ENCODE assay signal across 9 cellular contexts in the genomic region with DNA sequence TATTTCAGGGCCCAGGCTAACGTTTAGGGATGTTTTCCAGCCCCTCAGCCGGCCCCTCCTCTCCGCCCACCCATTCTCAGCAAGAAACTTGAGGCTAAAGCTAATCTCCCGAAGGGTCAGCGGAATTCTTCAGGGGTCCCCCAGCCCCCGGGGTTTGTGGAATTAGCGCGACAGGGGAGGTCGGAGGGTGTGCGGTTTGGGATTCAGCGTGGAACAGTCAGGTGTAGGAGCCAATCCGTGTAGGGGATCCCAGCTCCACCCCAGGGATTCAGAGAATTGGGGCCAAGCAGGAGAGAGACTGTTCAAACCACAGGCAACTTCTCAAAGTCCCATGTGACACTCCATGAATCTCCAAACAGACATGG. TPM values are rescaled to one million over a fixed set of nuclear protein-coding genes. Genes with fewer than 3 reads are reported as not detected.
A peak's percentile ranks its signal among the peaks of the same experiment; 100 is the strongest.
DNase-seq lines count a peak whose midpoint lies in the region; ATAC-seq, FAIRE-seq and TF ChIP-seq lines count a peak whose summit lies in the region.
"Had no signal": no experiment of that assay in that cellular context is flagged by ENCODE, and none has a peak within 500 bp of the region (broad histone marks: within the 10 kb centered on the region; RNA-seq: fewer than 3 reads in every experiment).

No MANE protein-coding gene starts in this region.

- peak overlapping the region in 1 of 2 experiments; percentile 43; a peak in 1 of 4 replicates for H3K9ac ChIP-seq in K562 (ENCODE audit: insufficient read depth in 1 of 2, low read depth in 2 of 2, low read length in 2 of 2)

- H4K20me1 ChIP-seq in K562 (replicated peaks; ENCODE audit: control insufficient read depth, insufficient read depth, low read length): no peaks in the 10 kb centered on the region

- H3K4me1 ChIP-seq in K562 (replicated peaks in 1 of 2; ENCODE audit: control insufficient read depth in 2 of 2, insufficient read depth in 2 of 2, low read length in 2 of 2): peaks cover 12 to 14% of the 10 kb centered on the region in 2 experiments
- peaks cover 7 to 51% of the 10 kb centered on the region in 2 donors for H3K4me1 ChIP-seq in left lung

- H3K27me3 Mint-ChIP-seq in T-helper 17 cell: peaks cover 38% of the 10 kb centered on the region

- H3K36me3 ChIP-seq in K562 (ENCODE audit: control insufficient read depth, insufficient read depth, low read length): no peaks in the 10 kb centered on the region
- H3K36me3 ChIP-seq in left lung: peaks cover 0 to 3% of the 10 kb centered on the region in 2 donors

- 4% methylated on average over 11 of the region's 12 CpGs for WGBS in K562 (ENCODE audit: insufficient coverage, low coverage, missing lambda C conversion rate)

- no peak for FAIRE-seq in K562 (lab: Jason Lieb, UNC)

- CTCF ChIA-PET in K562 (lab: Yijun Ruan, JAX; ENCODE audit: low intra/inter-chr PET ratio): no interaction called here

- H3K27ac ChIP-seq in K562 (ENCODE audit: extremely low read depth, low read depth, low read length) (no peak overlapping the region), left lung (no peak overlapping the region)

- POLR2A ChIA-PET in K562 (lab: Yijun Ruan, JAX): interaction anchor here (0.6 to 0.7 kb wide), 2 partner anchors 31 to 90 kb away, joined by 3 read pairs; no protein-coding TSS in a partner anchor

- no peak for TF ChIP-seq RAD21 in K562 (CRISPR knock-in tag; conservative IDR thresholded peaks at IDR 0.05 in 1 of 2, IDR thresholded peaks at IDR 0.05 in 1 of 2)

- in situ Hi-C loops in K562 (cut with MboI): no loop called here

- intact Hi-C loops in K562 (cut with micrococcal nuclease): no loop called here
- intact Hi-C loops in left lung (cut with DNase I): no loop called here

- H3K9me3 ChIP-seq in K562 (replicated peaks; ENCODE audit: control insufficient read depth, insufficient read depth, low read depth, low read length) (no peaks in the 10 kb centered on the region), left lung (no peaks in the 10 kb centered on the region), T-helper 17 cell (ENCODE audit: control insufficient read depth, low read length, poor library complexity, severe bottlenecking) (no peaks in the 10 kb centered on the region)

- H3K9me1 ChIP-seq in K562 (ENCODE audit: control insufficient read depth, insufficient read depth, low read length): no peaks in the 10 kb centered on the region

- no TSS peak for BruUV-seq in K562 (replicated peaks; lab: Mats Ljungman, UMichigan)

- ATAC-seq in K562 (no peak), left lung (peak; percentile 17), T-helper 17 cell (no peak)

- TF ChIP-seq CTCF in K562 (IDR thresholded peaks at IDR 0.05 in 2 of 3, conservative IDR thresholded peaks at IDR 0.05 in 1 of 3; ENCODE audit: insufficient read depth in 2 of 3, low read depth in 1 of 3, low read length in 3 of 3) (no peak), left lung (IDR thresholded peaks at IDR 0.05) (no peak)

- peaks cover 7% of the 10 kb centered on the region for H3K4me1 Mint-ChIP-seq in T-helper 17 cell

- H3K4me3 Mint-ChIP-seq in T-helper 17 cell: no peak overlapping the region

- peaks cover 2% of the 10 kb centered on the region for H3K36me3 Mint-ChIP-seq in T-helper 17 cell (ENCODE audit: low read depth)

- H3K27me3 ChIP-seq in K562 (ENCODE audit: control insufficient read depth in 2 of 2, insufficient read depth in 2 of 2, low read length in 2 of 2) (peaks cover 4 to 21% of the 10 kb centered on the region in 2 experiments; a peak in 3 of 5 replicates), left lung (peaks cover 0 to 31% of the 10 kb centered on the region in 2 donors)

- TF ChIP-seq POLR2A in K562 (conservative IDR thresholded peaks at IDR 0.05): no peak

- H3K27ac Mint-ChIP-seq in T-helper 17 cell: no peak overlapping the region

- DNase-seq in A172 (ENCODE audit: low spot score) (peak; percentile 27), HT1080 (ENCODE audit: low read depth) (peak; percentile 44), K562 (ENCODE audit: extremely low read depth in 1 of 4, low spot score in 3 of 4) (no peak), left lung (peak in 1 of 2 donors; percentile 48), COLO668 (lab: John Stamatoyannopoulos, UW; ENCODE audit: unreplicated experiment) (no peak), T-helper 17 cell (no peak)
- DNase-seq in activated CD4-positive, alpha-beta T cell treated with anti-CD3 and anti-CD28 coated beads for 1 hour: no peak
- DNase-seq in NK-92 treated with Interleukin-12 subunit alpha and Interleukin-12 subunit beta, amount 100 ng/mL, for 24 hours (lab: John Stamatoyannopoulos, UW): no peak
- DNase-seq: activated gamma-delta T cell treated with Interleukin-2 at 50 U/mL for 16 hours had no signal

- H3K79me2 ChIP-seq in K562 (ENCODE audit: control insufficient read depth, insufficient read depth, low read length): no peaks in the 10 kb centered on the region

- TF ChIP-seq EP300 in K562 (IDR thresholded peaks at IDR 0.05; ENCODE audit: low read length): no peak

- H3K4me2 ChIP-seq in K562 (ENCODE audit: insufficient read depth, low read length): peak overlapping the region; percentile 61

- H3K4me3 ChIP-seq in K562 (peak overlapping the region; percentile 30), left lung (peak overlapping the region; percentile 46 to 61)

- H2AFZ ChIP-seq in K562 (ENCODE audit: low read depth, low read length): peak overlapping the region; percentile 75

TF ChIP-seq in K562, 482 proteins besides CTCF, POLR2A, EP300 and RAD21:
- TF ChIP-seq, protein P1, sequence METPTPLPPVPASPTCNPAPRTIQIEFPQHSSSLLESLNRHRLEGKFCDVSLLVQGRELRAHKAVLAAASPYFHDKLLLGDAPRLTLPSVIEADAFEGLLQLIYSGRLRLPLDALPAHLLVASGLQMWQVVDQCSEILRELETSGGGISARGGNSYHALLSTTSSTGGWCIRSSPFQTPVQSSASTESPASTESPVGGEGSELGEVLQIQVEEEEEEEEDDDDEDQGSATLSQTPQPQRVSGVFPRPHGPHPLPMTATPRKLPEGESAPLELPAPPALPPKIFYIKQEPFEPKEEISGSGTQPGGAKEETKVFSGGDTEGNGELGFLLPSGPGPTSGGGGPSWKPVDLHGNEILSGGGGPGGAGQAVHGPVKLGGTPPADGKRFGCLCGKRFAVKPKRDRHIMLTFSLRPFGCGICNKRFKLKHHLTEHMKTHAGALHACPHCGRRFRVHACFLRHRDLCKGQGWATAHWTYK (CRISPR knock-in tag; IDR thresholded peaks at IDR 0.05): no peak
- TF ChIP-seq DNMT1 (IDR thresholded peaks at IDR 0.05): no peak
- TF ChIP-seq, protein P2, sequence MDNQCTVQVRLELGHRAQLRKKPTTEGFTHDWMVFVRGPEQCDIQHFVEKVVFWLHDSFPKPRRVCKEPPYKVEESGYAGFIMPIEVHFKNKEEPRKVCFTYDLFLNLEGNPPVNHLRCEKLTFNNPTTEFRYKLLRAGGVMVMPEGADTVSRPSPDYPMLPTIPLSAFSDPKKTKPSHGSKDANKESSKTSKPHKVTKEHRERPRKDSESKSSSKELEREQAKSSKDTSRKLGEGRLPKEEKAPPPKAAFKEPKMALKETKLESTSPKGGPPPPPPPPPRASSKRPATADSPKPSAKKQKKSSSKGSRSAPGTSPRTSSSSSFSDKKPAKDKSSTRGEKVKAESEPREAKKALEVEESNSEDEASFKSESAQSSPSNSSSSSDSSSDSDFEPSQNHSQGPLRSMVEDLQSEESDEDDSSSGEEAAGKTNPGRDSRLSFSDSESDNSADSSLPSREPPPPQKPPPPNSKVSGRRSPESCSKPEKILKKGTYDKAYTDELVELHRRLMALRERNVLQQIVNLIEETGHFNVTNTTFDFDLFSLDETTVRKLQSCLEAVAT (IDR thresholded peaks at IDR 0.05): no peak
- TF ChIP-seq PHF20 (IDR thresholded peaks at IDR 0.05; ENCODE audit: partially characterized antibody): no peak
- TF ChIP-seq RBM25 (IDR thresholded peaks at IDR 0.05; ENCODE audit: low read depth, low read length, severe bottlenecking): no peak
- no peak for TF ChIP-seq PRPF4 (IDR thresholded peaks at IDR 0.05; ENCODE audit: insufficient read depth, low read depth, low read length, poor library complexity, severe bottlenecking)
- TF ChIP-seq TEAD4 (IDR thresholded peaks at IDR 0.05; ENCODE audit: low read length): no peak
- no peak for TF ChIP-seq TEAD4 (CRISPR knock-in tag; IDR thresholded peaks at IDR 0.05; ENCODE audit: borderline replicate concordance)
- no peak for TF ChIP-seq STAT5B (CRISPR knock-in tag; IDR thresholded peaks at IDR 0.05)
- no peak for TF ChIP-seq TAF7 (tag; IDR thresholded peaks at IDR 0.05)
- no peak for TF ChIP-seq JUNB (CRISPR knock-in tag; conservative IDR thresholded peaks at IDR 0.05)

RNA-seq across cellular contexts. Expression of a gene that starts 1.7 kb away (rescaled TPM):
- total RNA-seq in A172 (2014; rRNA removed; shearing (Covaris generic)): 151 and 207 TPM in 2 replicates
- total RNA-seq in HT1080 (2014; rRNA removed; shearing (Covaris generic)): 56.4 and 60.3 TPM in 2 replicates
- polyA plus RNA-seq in HT1080 (2015; cell fraction: cytosol; rRNA removed): 70.0 and 75.6 TPM in 2 replicates
- 132 and 156 TPM in 2 replicates for polyA plus RNA-seq in HT1080 (2015; cell fraction: nucleus; rRNA removed)
- not detected in 2 replicates for total RNA-seq in K562 (2011; cell fraction: chromatin; rRNA removed; ENCODE audit: low replicate concordance)
- total RNA-seq in K562 (2011; cell fraction: nucleolus; rRNA removed): not detected in 2 replicates
- total RNA-seq in K562 (2011; cell fraction: nucleoplasm; rRNA removed): not detected in 2 replicates
- total RNA-seq in K562 (2014; rRNA removed) (0.16 TPM in 1 of 2 replicates, not detected in the other), K562 (2014; rRNA removed; fragmentation: Illumina TruSeq; extraction: Trizol) (0.13 and 0.15 TPM in 2 replicates), K562 (2015; rRNA removed; fragmentation: Illumina TruSeq; extraction: Trizol) (0.14 and 0.15 TPM in 2 replicates), K562 (2021) (0.09 and 0.20 TPM in 2 replicates), left lung (10 to 100 TPM in 1 of 2 donors, 1 to 10 TPM in 1; 5.6 to 93.7 TPM), T-helper 17 cell (1 to 10 TPM in 1 of 2 donors, under 1 TPM in 1; 0.50 to 1.2 TPM)
- polyA plus RNA-seq in K562 (2011; rRNA removed) (0.04 TPM in 1 of 2 replicates, not detected in the other), K562 (2014; fragmentation: Illumina TruSeq; extraction: Trizol) (0.10 and 0.22 TPM in 2 replicates), K562 (2014; fragmentation: Nextera tagmentation; extraction: Ambion mirVana) (under 1 TPM; 0.04 to 0.22 TPM), K562 (2014; rRNA removed) (0.33 and 0.53 TPM in 2 replicates)
- polyA plus RNA-seq in K562 (2011; cell fraction: cytosol; rRNA removed): 0.06 TPM in 1 of 2 replicates, not detected in the other
- polyA plus RNA-seq in K562 (2011; cell fraction: nucleus; rRNA removed): not detected in 2 replicates
- 0.21 and 0.42 TPM in 2 replicates for polyA plus RNA-seq in K562 (2012)
- polyA minus RNA-seq in K562 (2011; rRNA and poly(A)+ RNA removed): not detected in 2 replicates
- not detected in 2 replicates for polyA minus RNA-seq in K562 (2011; cell fraction: cytosol; rRNA and poly(A)+ RNA removed)
- not detected in 2 replicates for polyA minus RNA-seq in K562 (2011; cell fraction: nucleus; rRNA and poly(A)+ RNA removed)

Comparison
In these comparisons a context has a peak if more than half of its experiments do, and no peak if none do; other contexts are left out.
1. DNase-seq: peak in A172 (single experiment) and HT1080 (single experiment); none in K562 (0 of 4), COLO668 (single experiment), T-helper 17 cell (0 of 3), activated CD4-positive, alpha-beta T cell treated with anti-CD3 and anti-CD28 coated beads for 1 hour (single experiment) and NK-92 treated with Interleukin-12 subunit alpha and Interleukin-12 subunit beta, amount 100 ng/mL, for 24 hours (single experiment).